ENCODE assay signal across 20 cellular contexts in genomic region chr11:67522844-67523555, GRCh38. TPM values are rescaled to one million over a fixed set of nuclear protein-coding genes. Genes with fewer than 3 reads are reported as not detected.
DNase-seq lines count a peak whose midpoint lies in the region; ATAC-seq and TF ChIP-seq lines count a peak whose summit lies in the region.
"Had no signal": no experiment of that assay in that cellular context is flagged by ENCODE, and none has a peak within 500 bp of the region (broad histone marks: within the 10 kb centered on the region; RNA-seq: fewer than 3 reads in every experiment).

TSS of gene CABP2 (minus strand) at chr11:67523446. CDS start at chr11:67523326, 120 bp downstream.

- H3K79me1 ChIP-seq in H9 (ENCODE audit: insufficient read depth, low read depth, low read length, poor library complexity, severe bottlenecking) (no peaks in the 10 kb centered on the region), neuronal stem cell (ENCODE audit: low read depth, low read length) (no peaks in the 10 kb centered on the region)

- no peaks in the 10 kb centered on the region for H3K79me2 ChIP-seq in H9 (ENCODE audit: insufficient read depth, low read length)

- H3K18ac ChIP-seq in H9 (ENCODE audit: insufficient read length, low read depth, low read length) (no peak within 1 kb of the TSS), neuronal stem cell (ENCODE audit: low read length) (peak within 1 kb of the TSS; percentile 38)

- no peak within 1 kb of the TSS for H3K27ac ChIP-seq in H9 (ENCODE audit: insufficient read length, low read depth, low read length)
- H3K27ac ChIP-seq in coronary artery, result no peak within 1 kb of the TSS
- H3K27ac ChIP-seq in neuronal stem cell (replicated peaks; ENCODE audit: low read length), result no peak within 1 kb of the TSS
- H3K27ac ChIP-seq: BLaER1, GM23248, HL-60 had no signal

- H3K36me3 Mint-ChIP-seq in H9 (ENCODE audit: insufficient read depth in 1 of 3, low read depth in 3 of 3), result no peaks in the 10 kb centered on the region; a peak in 2 of 7 replicates
- peaks cover 5% of the 10 kb centered on the region for H3K36me3 Mint-ChIP-seq in stimulated activated memory B cell treated with anti-CD40 and anti-IgM and Interleukin-4, amounts not matched to agents 10 μg/mL and 1 μg/mL and 100 μg/mL, for 72 hours
- H3K36me3 Mint-ChIP-seq: CD8-positive, alpha-beta memory T cell had no signal

- H2AFZ ChIP-seq in H9 (ENCODE audit: low read length) (no peak within 1 kb of the TSS), neuronal stem cell (ENCODE audit: low read length) (peak within 1 kb of the TSS; percentile 68)
- H2AFZ ChIP-seq: GM23248 had no signal

- H3K4ac ChIP-seq in H9 (ENCODE audit: low read depth, low read length) (no peak within 1 kb of the TSS), neuronal stem cell (ENCODE audit: low read length) (no peak within 1 kb of the TSS)

- H3K9me3 Mint-ChIP-seq in H9, result peaks cover 0 to 2% of the 10 kb centered on the region in 2 experiments; a peak in 1 of 5 replicates
- H3K9me3 Mint-ChIP-seq in stimulated activated memory B cell treated with anti-CD40 and anti-IgM and Interleukin-4, amounts not matched to agents 10 μg/mL and 1 μg/mL and 100 μg/mL, for 72 hours, result peaks cover 6% of the 10 kb centered on the region
- H3K9me3 Mint-ChIP-seq: CD8-positive, alpha-beta memory T cell had no signal

- H2BK12ac ChIP-seq in H9 (ENCODE audit: insufficient read length, low read depth, low read length) (no peak within 1 kb of the TSS), neuronal stem cell (ENCODE audit: low read length) (peak within 1 kb of the TSS; percentile 75)

- no peak within 1 kb of the TSS for H2BK5ac ChIP-seq in H9 (ENCODE audit: insufficient read length, low read length)
- no peak within 1 kb of the TSS for H2BK5ac ChIP-seq in neuronal stem cell (ENCODE audit: low read length)

- no peaks in the 10 kb centered on the region for H3K9me3 ChIP-seq in H9 (ENCODE audit: control insufficient read depth, low read depth, low read length)
- H3K9me3 ChIP-seq in neuronal stem cell (replicated peaks in 1 of 2; ENCODE audit: control insufficient read depth in 2 of 2, insufficient read depth in 1 of 2, low read depth in 1 of 2, low read length in 2 of 2), result peaks cover 0 to 1% of the 10 kb centered on the region in 2 donors
- H3K9me3 ChIP-seq: BLaER1, Caco-2, HAP-1 had no signal

- H3K9ac ChIP-seq in H9 (ENCODE audit: extremely low read depth, insufficient read length, low read length) (no peak within 1 kb of the TSS), neuronal stem cell (ENCODE audit: low read depth, low read length, poor library complexity) (peak within 1 kb of the TSS; percentile 44)
- H3K9ac ChIP-seq: BLaER1, GM23248 had no signal

- no peak within 1 kb of the TSS for H2BK120ac ChIP-seq in H9 (ENCODE audit: low read depth, low read length, poor library complexity, severe bottlenecking)
- H2BK120ac ChIP-seq in neuronal stem cell (ENCODE audit: low read depth, low read length), result peak within 1 kb of the TSS; percentile 16

- no peaks in the 10 kb centered on the region for H3K23me2 ChIP-seq in H9 (ENCODE audit: insufficient read length, low read depth, low read length, poor library complexity, severe bottlenecking)

- H2BK15ac ChIP-seq in H9 (ENCODE audit: low read depth, low read length) (peak within 1 kb of the TSS; percentile 54; the same call in 1 of the 2 replicates), neuronal stem cell (ENCODE audit: low read length) (peak within 1 kb of the TSS; percentile 89)

- H3K56ac ChIP-seq in H9 (ENCODE audit: insufficient read length, low read depth, low read length), result no peak within 1 kb of the TSS

- H3K4me2 ChIP-seq in H9 (ENCODE audit: insufficient read depth, insufficient read length, low read length), result no peak within 1 kb of the TSS
- H3K4me2 ChIP-seq in neuronal stem cell (ENCODE audit: insufficient read depth, low read length, poor library complexity, severe bottlenecking), result no peak within 1 kb of the TSS
- H3K4me2 ChIP-seq: BLaER1 had no signal

- H2AK5ac ChIP-seq in H9 (ENCODE audit: insufficient read length, low read length) (no peak within 1 kb of the TSS), neuronal stem cell (ENCODE audit: low read depth, low read length) (peak within 1 kb of the TSS; percentile 84)

- H3K4me1 ChIP-seq in H9 (ENCODE audit: insufficient read depth, low read length), result no peaks in the 10 kb centered on the region
- H3K4me1 ChIP-seq in neuronal stem cell (ENCODE audit: control insufficient read depth in 2 of 2, insufficient read depth in 1 of 2, low read depth in 1 of 2, low read length in 2 of 2), result peaks cover 2 to 10% of the 10 kb centered on the region in 2 donors
- H3K4me1 ChIP-seq: BLaER1, Caco-2, HAP-1 had no signal

- no peak within 1 kb of the TSS for H3K23ac ChIP-seq in H9 (ENCODE audit: insufficient read length, low read depth, low read length)
- peak within 1 kb of the TSS; percentile 73 for H3K23ac ChIP-seq in neuronal stem cell (ENCODE audit: low read depth, low read length, poor library complexity)

- no peak for ATAC-seq in stimulated activated memory B cell treated with anti-CD40 and anti-IgM and Interleukin-4, amounts not matched to agents 10 μg/mL and 1 μg/mL and 100 μg/mL, for 72 hours
- ATAC-seq in GM21528 (IDR thresholded peaks at IDR 0.05; ENCODE audit: low FRiP score, unreplicated experiment), result no peak
- ATAC-seq: GM12878 had no signal

- H3K27ac Mint-ChIP-seq in H9, result no peak within 1 kb of the TSS
- H3K27ac Mint-ChIP-seq in stimulated activated memory B cell treated with anti-CD40 and anti-IgM and Interleukin-4, amounts not matched to agents 10 μg/mL and 1 μg/mL and 100 μg/mL, for 72 hours, result no peak within 1 kb of the TSS

- H4K8ac ChIP-seq in H9 (replicated peaks; ENCODE audit: insufficient read length, low read depth, low read length) (no peak within 1 kb of the TSS), neuronal stem cell (ENCODE audit: low read depth, low read length) (no peak within 1 kb of the TSS)

- peaks cover 0 to 2% of the 10 kb centered on the region in 2 donors for H3K36me3 ChIP-seq in neuronal stem cell (replicated peaks in 1 of 2; ENCODE audit: control insufficient read depth in 2 of 2, insufficient read depth in 2 of 2, low read length in 2 of 2)
- H3K36me3 ChIP-seq: BLaER1, HAP-1 had no signal

- H3K4me3 ChIP-seq in coronary artery (no peak within 1 kb of the TSS), neuronal stem cell (ENCODE audit: low read length in 2 of 2) (no peak within 1 kb of the TSS)
- H3K4me3 ChIP-seq: BLaER1, GM12878, GM23248, HAP-1 had no signal

- H3K14ac ChIP-seq in H9 (ENCODE audit: insufficient read depth, low read length) (no peak within 1 kb of the TSS; the same call in 1 of the 2 replicates), neuronal stem cell (ENCODE audit: low read length) (peak within 1 kb of the TSS; percentile 71)

- H3K27me3 Mint-ChIP-seq in H9 (ENCODE audit: low read depth), result peaks cover 27% of the 10 kb centered on the region
- H3K27me3 Mint-ChIP-seq in stimulated activated memory B cell treated with anti-CD40 and anti-IgM and Interleukin-4, amounts not matched to agents 10 μg/mL and 1 μg/mL and 100 μg/mL, for 72 hours, result peaks cover 62% of the 10 kb centered on the region

- H3K4me3 Mint-ChIP-seq in H9, result no peak within 1 kb of the TSS
- no peak within 1 kb of the TSS for H3K4me3 Mint-ChIP-seq in stimulated activated memory B cell treated with anti-CD40 and anti-IgM and Interleukin-4, amounts not matched to agents 10 μg/mL and 1 μg/mL and 100 μg/mL, for 72 hours
- H3K4me3 Mint-ChIP-seq: CD8-positive, alpha-beta memory T cell had no signal

- H3T11ph ChIP-seq in H9 (ENCODE audit: low read length), result no peak within 1 kb of the TSS

- DNase-seq in NCI-H82 treated with DMSO at 0.1 percent for 48 hours (lab: John Stamatoyannopoulos, UW; ENCODE audit: unreplicated experiment) (peak; percentile 23), NCI-H82 (lab: John Stamatoyannopoulos, UW) (no peak), H9 (no peak), coronary artery (ENCODE audit: low spot score) (peak; percentile 68), neuronal stem cell (ENCODE audit: low spot score) (no peak), NCI-H1048 (lab: John Stamatoyannopoulos, UW) (no peak)
- DNase-seq: 8988T; AML-193; CD8-positive, alpha-beta memory T cell; DMS 273 treated with DMSO at 0.1 percent for 48 hours; DMS79; GM23248 had no signal

- H4K20me1 ChIP-seq in H9 (ENCODE audit: control insufficient read depth, insufficient read depth, insufficient read length), result no peaks in the 10 kb centered on the region
- H4K20me1 ChIP-seq: BLaER1 had no signal

- no peak for TF ChIP-seq CTCF in H9 (conservative IDR thresholded peaks at IDR 0.05)
- TF ChIP-seq CTCF in coronary artery (IDR thresholded peaks at IDR 0.05), result no peak

- H3K27me3 ChIP-seq in H9 (ENCODE audit: insufficient read depth, low read length) (no peaks in the 10 kb centered on the region), neuronal stem cell (ENCODE audit: control insufficient read depth in 3 of 3, insufficient read depth in 3 of 3, low read depth in 1 of 3, low read length in 3 of 3) (peaks cover 0 to 11% (median 0%) of the 10 kb centered on the region in 3 experiments)
- H3K27me3 ChIP-seq: BLaER1 had no signal

- H2BK20ac ChIP-seq in H9 (ENCODE audit: low read depth, low read length, poor library complexity, severe bottlenecking), result no peak within 1 kb of the TSS

- H4K5ac ChIP-seq in H9 (ENCODE audit: insufficient read length, low read depth, low read length), result no peak within 1 kb of the TSS

- no CpG with 5 or more reads among the region's 23 CpGs for WGBS in H9 (ENCODE audit: extremely low coverage, insufficient read length, low lambda C conversion rate)
- WGBS in neuronal stem cell (ENCODE audit: extremely low coverage in 2 of 2, insufficient read length in 2 of 2, insufficient replicate concordance in 1 of 2), 2 donors, result no CpG with 5 or more reads among the region's 23 CpGs

- no peaks in the 10 kb centered on the region; a peak in 1 of 4 replicates for H3K4me1 Mint-ChIP-seq in H9
- H3K4me1 Mint-ChIP-seq in stimulated activated memory B cell treated with anti-CD40 and anti-IgM and Interleukin-4, amounts not matched to agents 10 μg/mL and 1 μg/mL and 100 μg/mL, for 72 hours, result no peaks in the 10 kb centered on the region
- H3K4me1 Mint-ChIP-seq: CD8-positive, alpha-beta memory T cell had no signal

- H4K91ac ChIP-seq in H9 (ENCODE audit: insufficient read length, low read depth, low read length) (no peak within 1 kb of the TSS), neuronal stem cell (ENCODE audit: low read depth, low read length, poor library complexity) (no peak within 1 kb of the TSS)

RNA-seq across cellular contexts. Expression of gene CABP2, which starts in this region (rescaled TPM):
- total RNA-seq in H9 (2021), result not detected in 2 replicates
- not detected for polyA plus RNA-seq in neuronal stem cell (2013, experiment 1 of 2)
- polyA plus RNA-seq in neuronal stem cell (2013, experiment 2 of 2), result not detected
- total RNA-seq: Caco-2; CD8-positive, alpha-beta memory T cell; G401; GM12878; GM23248 had no signal
- polyA plus RNA-seq: CD8-positive, alpha-beta memory T cell; GM12878; GM23248 had no signal

Comparison
In these comparisons a context has a peak if more than half of its experiments do, and no peak if none do; other contexts are left out.
1. DNase-seq: peak in NCI-H82 treated with DMSO at 0.1 percent for 48 hours (single experiment) and coronary artery (single experiment); none in NCI-H82 (single experiment), H9 (single experiment), neuronal stem cell (single experiment) and NCI-H1048 (single experiment).